Comparison of ENCODE assay signal across 8 cellular contexts in the genomic region with DNA sequence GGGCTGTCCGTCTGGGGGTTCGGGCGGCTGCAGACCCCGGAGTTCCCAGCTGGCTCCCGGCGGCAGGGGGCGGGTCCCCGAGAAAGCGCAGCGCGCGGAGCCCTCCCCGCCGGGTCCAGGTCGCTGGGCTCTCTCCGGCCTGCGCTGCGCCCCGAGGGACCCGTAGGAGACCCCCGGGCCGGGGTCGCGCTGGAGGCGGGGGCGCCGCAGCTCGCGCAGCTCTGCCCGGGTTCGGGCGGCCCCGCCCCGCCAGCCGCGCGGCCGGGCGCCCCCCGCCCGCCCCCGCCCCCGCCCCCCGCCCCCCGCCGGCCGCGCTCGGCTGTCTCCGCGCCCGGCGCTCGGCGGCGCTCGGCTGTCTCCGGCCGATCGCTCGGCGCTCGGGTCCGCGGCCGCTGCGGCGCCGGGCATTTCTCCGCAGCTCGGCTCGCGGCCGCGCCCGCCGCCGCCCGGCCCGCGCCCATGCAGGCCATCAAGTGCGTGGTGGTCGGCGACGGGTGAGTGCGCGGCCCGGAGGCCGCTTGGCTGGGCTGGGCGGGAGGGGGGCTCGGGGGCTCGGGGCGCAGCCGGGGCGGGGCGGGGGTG. TPM values are rescaled to one million over a fixed set of nuclear protein-coding genes. Genes with fewer than 3 reads are reported as not detected.
DNase-seq lines count a peak whose midpoint lies in the region; ATAC-seq, FAIRE-seq and TF ChIP-seq lines count a peak whose summit lies in the region.

RAC3 (plus strand) TSS at position 376 of the 582 bp plus-strand sequence; CDS start at position 460, 84 bp downstream.

- peak within 1 kb of the TSS; percentile 69 for H3K4me2 ChIP-seq in OCI-LY3 (ENCODE audit: low read length)

- H2AFZ ChIP-seq in OCI-LY3 (ENCODE audit: low read depth, low read length) = no peak within 1 kb of the TSS

- peaks cover 1% of the 10 kb centered on the region for H3K79me2 ChIP-seq in OCI-LY3 (ENCODE audit: low read length)

- peaks cover 5% of the 10 kb centered on the region for H3K36me3 ChIP-seq in OCI-LY3 (replicated peaks; ENCODE audit: low read depth, low read length)

- in situ Hi-C loops in ACHN (cut with HindIII; ENCODE audit: low pct_ligation_motif_present, low pct_unique_long_range_greater_than_20kb, low sequenced_read_pairs) = no loop called here

- no peaks in the 10 kb centered on the region for H3K9me3 Mint-ChIP-seq in mesothelial cell of epicardium

- no peaks in the 10 kb centered on the region; the same call in 1 of the 2 replicates for H4K20me1 ChIP-seq in OCI-LY3 (ENCODE audit: insufficient read depth, low read length)

- H3K4me1 ChIP-seq in OCI-LY3 (ENCODE audit: low read length) = peaks cover 25% of the 10 kb centered on the region

- ATAC-seq in HG03175 (IDR thresholded peaks at IDR 0.05; ENCODE audit: unreplicated experiment) (no peak), HG02571 (IDR thresholded peaks at IDR 0.05; ENCODE audit: unreplicated experiment) (no peak)

- no peaks in the 10 kb centered on the region for H3K27me3 ChIP-seq in OCI-LY3 (ENCODE audit: low read depth, low read length)

- H3K27me3 Mint-ChIP-seq in mesothelial cell of epicardium (ENCODE audit: low read depth) = no peaks in the 10 kb centered on the region

- peak within 1 kb of the TSS; percentile 76 for H3K27ac Mint-ChIP-seq in mesothelial cell of epicardium

- DNase-seq in ACHN (peak; percentile 54), GM12891 (ENCODE audit: insufficient read length, low spot score) (peak; percentile 73), coronary artery (ENCODE audit: low spot score) (no peak), mesothelial cell of epicardium (ENCODE audit: low spot score in 2 of 2, unreplicated experiment in 2 of 2) (no peak), globus pallidus (ENCODE audit: low spot score) (no peak)

- H3K36me3 Mint-ChIP-seq in mesothelial cell of epicardium = peaks cover 8% of the 10 kb centered on the region

- TF ChIP-seq CTCF in OCI-LY3 (IDR thresholded peaks at IDR 0.05; ENCODE audit: low read depth, low read length) (no peak), coronary artery (IDR thresholded peaks at IDR 0.05) (no peak), mesothelial cell of epicardium (IDR thresholded peaks at IDR 0.05; ENCODE audit: unreplicated experiment) (no peak)

- H3K27ac ChIP-seq in OCI-LY3 (ENCODE audit: low read length) (no peak within 1 kb of the TSS), coronary artery (peak within 1 kb of the TSS in 1 of 2 donors; percentile 40)

- peak within 1 kb of the TSS; percentile 19; the same call in 1 of the 2 replicates for H3K9ac ChIP-seq in OCI-LY3 (ENCODE audit: low read length)

- peaks cover 14% of the 10 kb centered on the region for H3K4me1 Mint-ChIP-seq in mesothelial cell of epicardium

- no peaks in the 10 kb centered on the region for H3K9me3 ChIP-seq in OCI-LY3 (ENCODE audit: insufficient read depth, low read length)

- TF ChIP-seq POLR2A in GM12891 (IDR thresholded peaks at IDR 0.05; ENCODE audit: low read depth, low read length) = no peak

- peak within 1 kb of the TSS; percentile 80 for H3K4me3 Mint-ChIP-seq in mesothelial cell of epicardium

- FAIRE-seq in GM12891 (lab: Jason Lieb, UNC) = peak; percentile 20

- peak within 1 kb of the TSS; percentile 73 for H3K4me3 ChIP-seq in OCI-LY3 (ENCODE audit: low read length)
- H3K4me3 ChIP-seq in coronary artery = peak within 1 kb of the TSS; percentile 69

TF ChIP-seq in GM12891, 5 proteins besides CTCF, POLR2A, EP300 and RAD21:
- no peak for TF ChIP-seq POLR2AphosphoS5 (IDR thresholded peaks at IDR 0.05; ENCODE audit: low read depth, low read length)
- TF ChIP-seq POU2F2 (IDR thresholded peaks at IDR 0.05; ENCODE audit: low read depth, low read length) = no peak
- no peak for TF ChIP-seq TAF1 (IDR thresholded peaks at IDR 0.05; ENCODE audit: low read depth, low read length)
- TF ChIP-seq SPI1 (IDR thresholded peaks at IDR 0.05; ENCODE audit: low read depth, low read length) = no peak
- no peak for TF ChIP-seq PAX5 (IDR thresholded peaks at IDR 0.05; ENCODE audit: insufficient read depth, low read length, severe bottlenecking)

RNA-seq across cellular contexts. Expression of gene RAC3, which starts in this region (rescaled TPM):
- 3.3 TPM for polyA plus RNA-seq in GM12891 (2012; ENCODE audit: low read depth, missing spikeins)
- total RNA-seq in mesothelial cell of epicardium = 32.6 to 34.6 TPM (median 33.6 TPM) in 3 replicates

Comparison
In these comparisons a context has a peak if more than half of its experiments do, and no peak if none do; other contexts are left out.
1. DNase-seq: peak in ACHN (single experiment) and GM12891 (single experiment); none in coronary artery (single experiment), mesothelial cell of epicardium (0 of 2) and globus pallidus (single experiment).